In the genomic region with DNA sequence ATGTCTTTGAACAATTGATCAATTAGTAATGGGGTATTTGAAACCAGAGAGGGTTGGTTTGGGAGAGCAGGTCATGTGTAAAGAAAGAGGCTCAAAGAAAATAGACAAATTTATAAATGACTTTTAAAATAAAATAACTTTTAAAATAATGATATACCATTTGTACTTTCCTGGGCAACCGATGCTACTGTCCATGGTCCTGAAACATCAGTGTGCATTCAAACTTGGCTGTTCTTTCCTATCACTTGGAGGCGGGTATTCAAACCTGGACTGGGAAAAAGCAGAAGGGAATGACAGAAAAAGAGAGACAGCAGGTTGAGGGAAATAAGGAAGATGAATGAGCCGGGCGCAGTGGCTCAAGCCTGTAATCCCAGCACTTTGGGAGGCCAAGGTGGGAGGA, we compare ENCODE assay signal across 1 cellular context.
TF ChIP-seq lines count a peak whose summit lies in the region.

No MANE protein-coding gene starts in this region.

TF ChIP-seq in liver, 16 proteins besides CTCF, POLR2A, EP300 and RAD21 (continued from another document):
- TF ChIP-seq, protein P1, sequence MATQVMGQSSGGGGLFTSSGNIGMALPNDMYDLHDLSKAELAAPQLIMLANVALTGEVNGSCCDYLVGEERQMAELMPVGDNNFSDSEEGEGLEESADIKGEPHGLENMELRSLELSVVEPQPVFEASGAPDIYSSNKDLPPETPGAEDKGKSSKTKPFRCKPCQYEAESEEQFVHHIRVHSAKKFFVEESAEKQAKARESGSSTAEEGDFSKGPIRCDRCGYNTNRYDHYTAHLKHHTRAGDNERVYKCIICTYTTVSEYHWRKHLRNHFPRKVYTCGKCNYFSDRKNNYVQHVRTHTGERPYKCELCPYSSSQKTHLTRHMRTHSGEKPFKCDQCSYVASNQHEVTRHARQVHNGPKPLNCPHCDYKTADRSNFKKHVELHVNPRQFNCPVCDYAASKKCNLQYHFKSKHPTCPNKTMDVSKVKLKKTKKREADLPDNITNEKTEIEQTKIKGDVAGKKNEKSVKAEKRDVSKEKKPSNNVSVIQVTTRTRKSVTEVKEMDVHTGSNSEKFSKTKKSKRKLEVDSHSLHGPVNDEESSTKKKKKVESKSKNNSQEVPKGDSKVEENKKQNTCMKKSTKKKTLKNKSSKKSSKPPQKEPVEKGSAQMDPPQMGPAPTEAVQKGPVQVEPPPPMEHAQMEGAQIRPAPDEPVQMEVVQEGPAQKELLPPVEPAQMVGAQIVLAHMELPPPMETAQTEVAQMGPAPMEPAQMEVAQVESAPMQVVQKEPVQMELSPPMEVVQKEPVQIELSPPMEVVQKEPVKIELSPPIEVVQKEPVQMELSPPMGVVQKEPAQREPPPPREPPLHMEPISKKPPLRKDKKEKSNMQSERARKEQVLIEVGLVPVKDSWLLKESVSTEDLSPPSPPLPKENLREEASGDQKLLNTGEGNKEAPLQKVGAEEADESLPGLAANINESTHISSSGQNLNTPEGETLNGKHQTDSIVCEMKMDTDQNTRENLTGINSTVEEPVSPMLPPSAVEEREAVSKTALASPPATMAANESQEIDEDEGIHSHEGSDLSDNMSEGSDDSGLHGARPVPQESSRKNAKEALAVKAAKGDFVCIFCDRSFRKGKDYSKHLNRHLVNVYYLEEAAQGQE (IDR thresholded peaks at IDR 0.05): peak; percentile 99
- TF ChIP-seq EGR1 (IDR thresholded peaks at IDR 0.05; ENCODE audit: low read depth in 2 of 2): no peak
- TF ChIP-seq GABPA (IDR thresholded peaks at IDR 0.05 in 1 of 2, conservative IDR thresholded peaks at IDR 0.05 in 1 of 2): no peak
